In genomic region chr10:60135020-60135419, GRCh38 we compare ENCODE assay signal across 18 cellular contexts.
A peak's percentile ranks its signal among the peaks of the same experiment; 100 is the strongest.
DNase-seq lines count a peak whose midpoint lies in the region; ATAC-seq, FAIRE-seq and TF ChIP-seq lines count a peak whose summit lies in the region.
"Had no signal": no experiment of that assay in that cellular context is flagged by ENCODE, and none has a peak within 500 bp of the region (broad histone marks: within the 10 kb centered on the region; RNA-seq: fewer than 3 reads in every experiment).

No MANE protein-coding gene starts in this region.

- CTCF ChIA-PET in K562 (lab: Yijun Ruan, JAX; ENCODE audit: low intra/inter-chr PET ratio) = no interaction called here
- CTCF ChIA-PET in PC-3 (lab: Charles Lee) = no interaction called here

- H3K79me2 ChIP-seq in K562 (ENCODE audit: control insufficient read depth, insufficient read depth, low read length) (no peaks in the 10 kb centered on the region), PC-3 (ENCODE audit: low read length) (no peaks in the 10 kb centered on the region)

- in situ Hi-C loops in K562 (cut with MboI) = no loop called here

- no peaks in the 10 kb centered on the region; the same call in 2 of the 3 replicates for H3K36me3 ChIP-seq in K562 (ENCODE audit: control insufficient read depth, insufficient read depth, low read length)
- no peaks in the 10 kb centered on the region for H3K36me3 ChIP-seq in PC-3 (ENCODE audit: low read depth, low read length)
- H3K36me3 ChIP-seq in effector memory CD4-positive, alpha-beta T cell (ENCODE audit: control insufficient read depth, insufficient read depth, low read length) = no peaks in the 10 kb centered on the region

- peaks cover 0 to 44% of the 10 kb centered on the region in 2 experiments; a peak in 4 of 5 replicates for H3K4me1 ChIP-seq in K562 (replicated peaks in 1 of 2; ENCODE audit: control insufficient read depth in 2 of 2, insufficient read depth in 2 of 2, low read length in 2 of 2)
- peaks cover 41% of the 10 kb centered on the region for H3K4me1 ChIP-seq in PC-3 (ENCODE audit: insufficient read depth, low read length)
- H3K4me1 ChIP-seq in effector memory CD4-positive, alpha-beta T cell (ENCODE audit: control insufficient read depth, insufficient read depth, low read length, poor library complexity, severe bottlenecking) = no peaks in the 10 kb centered on the region

- no peaks in the 10 kb centered on the region for H3K9me3 ChIP-seq in K562 (replicated peaks; ENCODE audit: control insufficient read depth, insufficient read depth, low read depth, low read length)
- H3K9me3 ChIP-seq in PC-3 (ENCODE audit: low read length) = no peaks in the 10 kb centered on the region
- no peaks in the 10 kb centered on the region for H3K9me3 ChIP-seq in effector memory CD4-positive, alpha-beta T cell (ENCODE audit: control insufficient read depth, low read length)
- H3K9me3 ChIP-seq: A549 had no signal

- H3K27ac ChIP-seq in K562 (ENCODE audit: extremely low read depth, low read depth, low read length) (peak overlapping the region; percentile 53), PC-3 (ENCODE audit: low read length) (no peak overlapping the region)
- no peak overlapping the region for H3K27ac ChIP-seq in effector memory CD4-positive, alpha-beta T cell (ENCODE audit: insufficient read depth, low read length, poor library complexity, severe bottlenecking)
- H3K27ac ChIP-seq: A549, HL-60 had no signal

- no peak overlapping the region for H3K9ac ChIP-seq in K562 (ENCODE audit: insufficient read depth in 1 of 2, low read depth in 2 of 2, low read length in 2 of 2)
- no peak overlapping the region for H3K9ac ChIP-seq in PC-3 (ENCODE audit: low read length)

- peak overlapping the region; percentile 40 for H2AFZ ChIP-seq in K562 (ENCODE audit: low read depth, low read length)
- H2AFZ ChIP-seq in PC-3 (ENCODE audit: low read length) = no peak overlapping the region

- BruUV-seq in K562 (replicated peaks; lab: Mats Ljungman, UMichigan) = no TSS peak
- no TSS peak for BruUV-seq in PC-3 (replicated peaks; lab: Mats Ljungman, UMichigan)

- H3K4me2 ChIP-seq in K562 (ENCODE audit: insufficient read depth, low read length) (peak overlapping the region; percentile 50), PC-3 (ENCODE audit: low read length) (no peak overlapping the region)
- H3K4me2 ChIP-seq: A549 had no signal

- H4K20me1 ChIP-seq in K562 (replicated peaks; ENCODE audit: control insufficient read depth, insufficient read depth, low read length) (no peaks in the 10 kb centered on the region), PC-3 (ENCODE audit: low read length) (no peaks in the 10 kb centered on the region)

- ATAC-seq in GM21423 (IDR thresholded peaks at IDR 0.05; ENCODE audit: unreplicated experiment) (peak; percentile 67), HG03378 (IDR thresholded peaks at IDR 0.05; ENCODE audit: unreplicated experiment) (peak; percentile 57), K562 (peak; percentile 55), PC-3 (no peak)
- ATAC-seq: A549 had no signal

- H3K4me3 ChIP-seq in K562 (no peak overlapping the region), PC-3 (ENCODE audit: low read length) (no peak overlapping the region)
- no peak overlapping the region for H3K4me3 ChIP-seq in effector memory CD4-positive, alpha-beta T cell (ENCODE audit: insufficient read depth, low read depth, low read length, poor library complexity, severe bottlenecking)
- H3K4me3 ChIP-seq: A549 had no signal

- 8% methylated on average over 3 of the region's 3 CpGs for WGBS in K562 (ENCODE audit: insufficient coverage, low coverage, missing lambda C conversion rate)

- TF ChIP-seq CTCF in K562 (IDR thresholded peaks at IDR 0.05 in 2 of 3, conservative IDR thresholded peaks at IDR 0.05 in 1 of 3; ENCODE audit: insufficient read depth in 2 of 3, low read depth in 1 of 3, low read length in 3 of 3) = no peak
- TF ChIP-seq CTCF in PC-3 (conservative IDR thresholded peaks at IDR 0.05; ENCODE audit: low read depth, low read length) = no peak

- peak; percentile 84 for TF ChIP-seq EP300 in K562 (IDR thresholded peaks at IDR 0.05; ENCODE audit: low read length)

- intact Hi-C loops in K562 (cut with micrococcal nuclease) = no loop called here
- intact Hi-C loops in PC-3 (cut with micrococcal nuclease) = no loop called here

- H3K27me3 ChIP-seq in K562 (ENCODE audit: control insufficient read depth in 2 of 2, insufficient read depth in 2 of 2, low read length in 2 of 2) (no peaks in the 10 kb centered on the region), PC-3 (ENCODE audit: low read length) (no peaks in the 10 kb centered on the region)
- no peaks in the 10 kb centered on the region for H3K27me3 ChIP-seq in effector memory CD4-positive, alpha-beta T cell (replicated peaks; ENCODE audit: control insufficient read depth, insufficient read depth, low read length, poor library complexity, severe bottlenecking)

- no peak for TF ChIP-seq POLR2A in GM12891 (IDR thresholded peaks at IDR 0.05; ENCODE audit: low read depth, low read length)
- no peak for TF ChIP-seq POLR2A in K562 (conservative IDR thresholded peaks at IDR 0.05)

- no peaks in the 10 kb centered on the region for H3K9me2 ChIP-seq in PC-3 (replicated peaks; ENCODE audit: low read length)

- FAIRE-seq in GM12891 (lab: Jason Lieb, UNC) = no peak
- peak; percentile 79 for FAIRE-seq in K562 (lab: Jason Lieb, UNC)

- H3K9me1 ChIP-seq in K562 (ENCODE audit: control insufficient read depth, insufficient read depth, low read length) = no peaks in the 10 kb centered on the region

- POLR2A ChIA-PET in K562 (lab: Yijun Ruan, JAX) (interaction anchor here (0.7 kb wide), 1 partner anchor 8 kb away, joined by 3 read pairs; no protein-coding TSS in a partner anchor), PC-3 (lab: Charles Lee; ENCODE audit: unreplicated experiment) (no interaction called here)

- no peaks in the 10 kb centered on the region for H3F3A ChIP-seq in PC-3 (ENCODE audit: low read length, unreplicated experiment)

- TF ChIP-seq RAD21 in K562 (CRISPR knock-in tag; conservative IDR thresholded peaks at IDR 0.05 in 1 of 2, IDR thresholded peaks at IDR 0.05 in 1 of 2) = no peak

- DNase-seq in GM12891 (ENCODE audit: insufficient read length, low spot score) (no peak), K562 (ENCODE audit: extremely low read depth in 1 of 4, low spot score in 3 of 4) (peak in 2 of 4 experiments; percentile 68 to 80), SKM-1 treated with dmso at 0.1 percent for 144 hours (lab: John Stamatoyannopoulos, UW; ENCODE audit: unreplicated experiment) (no peak), SIG-M5 treated with dmso at 0.1 percent for 504 hours (lab: John Stamatoyannopoulos, UW; ENCODE audit: unreplicated experiment) (no peak), PC-3 (no peak)
- DNase-seq in effector memory CD4-positive, alpha-beta T cell = no peak
- DNase-seq: activated CD4-positive, alpha-beta T cell treated with anti-CD3 and anti-CD28 coated beads, Interleukin-2, amount 50 U/mL, for 4 hours; amygdala; CD4-positive, alpha-beta memory T cell; midbrain; NCI-H1930; NCI-H69; occipital lobe; stimulated activated naive CD4-positive, alpha-beta T cell had no signal

TF ChIP-seq in GM12891, 5 proteins besides CTCF, POLR2A, EP300 and RAD21:
- peak; percentile 81 for TF ChIP-seq SPI1 (IDR thresholded peaks at IDR 0.05; ENCODE audit: low read depth, low read length)
- TF ChIP-seq POLR2AphosphoS5 (IDR thresholded peaks at IDR 0.05; ENCODE audit: low read depth, low read length) = no peak

TF ChIP-seq in K562, 482 proteins besides CTCF, POLR2A, EP300 and RAD21 (continues in another document):
- TF ChIP-seq PREB (CRISPR knock-in tag; IDR thresholded peaks at IDR 0.05) = no peak
- TF ChIP-seq MAFF (IDR thresholded peaks at IDR 0.05; ENCODE audit: low read length) = peak; percentile 77
- 0 out of 2 replicates have a peak, but pooled peaks have one; percentile 29 for TF ChIP-seq KLF6 (CRISPR knock-in tag; IDR thresholded peaks at IDR 0.05; ENCODE audit: borderline replicate concordance)
- no peak for TF ChIP-seq CLOCK (CRISPR knock-in tag; IDR thresholded peaks at IDR 0.05; ENCODE audit: borderline replicate concordance)
- TF ChIP-seq, protein P1, sequence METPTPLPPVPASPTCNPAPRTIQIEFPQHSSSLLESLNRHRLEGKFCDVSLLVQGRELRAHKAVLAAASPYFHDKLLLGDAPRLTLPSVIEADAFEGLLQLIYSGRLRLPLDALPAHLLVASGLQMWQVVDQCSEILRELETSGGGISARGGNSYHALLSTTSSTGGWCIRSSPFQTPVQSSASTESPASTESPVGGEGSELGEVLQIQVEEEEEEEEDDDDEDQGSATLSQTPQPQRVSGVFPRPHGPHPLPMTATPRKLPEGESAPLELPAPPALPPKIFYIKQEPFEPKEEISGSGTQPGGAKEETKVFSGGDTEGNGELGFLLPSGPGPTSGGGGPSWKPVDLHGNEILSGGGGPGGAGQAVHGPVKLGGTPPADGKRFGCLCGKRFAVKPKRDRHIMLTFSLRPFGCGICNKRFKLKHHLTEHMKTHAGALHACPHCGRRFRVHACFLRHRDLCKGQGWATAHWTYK (CRISPR knock-in tag; IDR thresholded peaks at IDR 0.05) = no peak
- peak; percentile 52 for TF ChIP-seq SMAD4 (CRISPR knock-in tag; conservative IDR thresholded peaks at IDR 0.05)
- peak; percentile 81 for TF ChIP-seq NFE2 (IDR thresholded peaks at IDR 0.05; ENCODE audit: low read depth)
